Comparison of ENCODE assay signal across 1 cellular context in genomic region chr16:24699151-24699723, GRCh38.
TF ChIP-seq lines count a peak whose summit lies in the region.

No MANE protein-coding gene starts in this region.

TF ChIP-seq in HepG2, 621 proteins besides CTCF, POLR2A, EP300 and RAD21:
- TF ChIP-seq CEBPB (IDR thresholded peaks at IDR 0.05; ENCODE audit: borderline replicate concordance, low read depth, low read length) (peak; percentile 17; the same call in 1 of the 2 replicates), SRSF1 (optimal IDR thresholded peaks at IDR 0.05; ENCODE audit: low read depth, low read length) (no peak), ZSCAN12 (CRISPR knock-in tag; IDR thresholded peaks at IDR 0.05) (no peak), ZNF460 (CRISPR knock-in tag; IDR thresholded peaks at IDR 0.05; ENCODE audit: borderline replicate concordance) (peak; percentile 14; the same call in 1 of the 2 replicates), ZFP36 (IDR thresholded peaks at IDR 0.05; ENCODE audit: borderline replicate concordance, low read depth, low read length, partially characterized antibody) (peak; percentile 66), CHD2 (IDR thresholded peaks at IDR 0.05; ENCODE audit: low read depth, low read length) (no peak), TFE3 (CRISPR knock-in tag; IDR thresholded peaks at IDR 0.05) (no peak), HMG20A (CRISPR knock-in tag; IDR thresholded peaks at IDR 0.05; ENCODE audit: borderline replicate concordance) (no peak), ZNF121 (CRISPR knock-in tag; IDR thresholded peaks at IDR 0.05) (peak; percentile 86)
TF ChIP-seq in HepG2: peak in this region for 4.
